30 cellular contexts compared by ENCODE assay signal in the genomic region with DNA sequence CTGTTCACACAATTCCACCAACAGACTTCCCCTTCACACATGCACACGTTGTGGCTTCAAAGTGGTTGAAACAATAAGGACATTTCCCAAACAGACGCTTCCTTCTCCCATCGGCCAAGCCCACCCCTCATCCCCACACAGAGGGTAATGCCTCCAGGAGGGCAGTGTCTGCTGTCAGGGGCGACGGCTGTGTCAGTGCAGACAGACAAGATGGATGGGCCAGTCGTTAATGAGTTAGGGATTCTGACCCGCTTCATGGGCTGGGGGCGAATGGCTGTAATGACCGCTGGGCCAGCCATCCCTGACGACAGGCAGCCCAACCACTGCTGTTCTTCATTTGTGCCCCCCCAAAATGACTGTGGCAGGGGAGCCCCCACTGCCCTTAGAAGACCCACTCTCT. TPM values are rescaled to one million over a fixed set of nuclear protein-coding genes. Genes with fewer than 3 reads are reported as not detected.
"Had no signal": no experiment of that assay in that cellular context is flagged by ENCODE, and none has a peak within 500 bp of the region (broad histone marks: within the 10 kb centered on the region; RNA-seq: fewer than 3 reads in every experiment).

No MANE protein-coding gene starts in this region.

- H3K4me3 ChIP-seq: adrenal gland, ascending aorta, body of pancreas, SJSA1 had no signal

- H3K27me3 ChIP-seq: adrenal gland, ascending aorta, body of pancreas, SJSA1 had no signal

- H3K9me3 ChIP-seq: adrenal gland, ascending aorta, body of pancreas, SJSA1 had no signal

- H3K36me3 ChIP-seq: adrenal gland, ascending aorta, SJSA1 had no signal

- H3K9me3 Mint-ChIP-seq: activated naive CD8-positive, alpha-beta T cell treated with anti-CD3 and anti-CD28 coated beads, Interleukin-2, amount 10 ng/mL, durations not matched to agents 7 days and 5 days; WTC11 had no signal

- H3K4me3 Mint-ChIP-seq: activated CD8-positive, alpha-beta T cell treated with anti-CD3 and anti-CD28 coated beads, Interleukin-2, amount 10 ng/mL, durations not matched to agents 7 days and 5 days; activated naive CD8-positive, alpha-beta T cell treated with anti-CD3 and anti-CD28 coated beads, Interleukin-2, amount 10 ng/mL, durations not matched to agents 7 days and 5 days; WTC11 had no signal

- H3K4me1 ChIP-seq: adrenal gland, ascending aorta, body of pancreas had no signal

- DNase-seq: activated CD4-positive, alpha-beta T cell treated with anti-CD3 and anti-CD28 coated beads for 48 hours; activated CD4-positive, alpha-beta T cell treated with anti-CD3 and anti-CD28 coated beads, Interleukin-2, amount 50 U/mL, for 4 hours; activated CD4-positive, CD25-positive, alpha-beta regulatory T cell treated with anti-CD3 and anti-CD28 coated beads, Interleukin-2, amount 50 U/mL, for 72 hours; activated CD8-positive, alpha-beta memory T cell treated with anti-CD3 and anti-CD28 coated beads, Interleukin-2, amount 50 U/mL, for 48 hours; activated CD8-positive, alpha-beta T cell treated with anti-CD3 and anti-CD28 coated beads, Interleukin-2, amount 10 ng/mL, durations not matched to agents 7 days and 5 days; activated naive CD4-positive, alpha-beta T cell treated with anti-CD3 and anti-CD28 coated beads, Interleukin-2, amount 50 U/mL, for 16 hours; activated naive CD8-positive, alpha-beta T cell treated with anti-CD3 and anti-CD28 coated beads, Interleukin-2, amount 10 ng/mL, durations not matched to agents 7 days and 5 days; activated T-cell treated with anti-CD3 and anti-CD28 coated beads, Interleukin-2, amount 50 U/mL, for 1 hour; adrenal gland; body of pancreas; Karpas-422; MM.1S; NCI-H1105; NCI-H1436; NCI-H1694 treated with DMSO at 0.1 percent for 48 hours; NCI-H2029 treated with DMSO at 0.1 percent for 48 hours; NCI-H510A; NCI-H526 treated with DMSO at 0.1 percent for 48 hours; NCI-H82; NK-92 treated with Interleukin-12 subunit alpha and Interleukin-12 subunit beta, amount 100 ng/mL, for 24 hours; OCI-M1; Right ventricle myocardium superior; SW 1271 had no signal

- H3K4me1 Mint-ChIP-seq: activated naive CD8-positive, alpha-beta T cell treated with anti-CD3 and anti-CD28 coated beads, Interleukin-2, amount 10 ng/mL, durations not matched to agents 7 days and 5 days had no signal

- H3K36me3 Mint-ChIP-seq: activated naive CD8-positive, alpha-beta T cell treated with anti-CD3 and anti-CD28 coated beads, Interleukin-2, amount 10 ng/mL, durations not matched to agents 7 days and 5 days; WTC11 had no signal

- ATAC-seq: activated CD8-positive, alpha-beta T cell treated with anti-CD3 and anti-CD28 coated beads, Interleukin-2, amount 10 ng/mL, durations not matched to agents 7 days and 5 days; body of pancreas; Panc1; SK-N-SH treated with all-trans-retinoic acid at 6 μM for 48 hours; WTC11 had no signal

- H3K27ac ChIP-seq: adrenal gland, ascending aorta, body of pancreas, RWPE1, SJSA1 had no signal

- H3K27ac Mint-ChIP-seq: activated CD8-positive, alpha-beta T cell treated with anti-CD3 and anti-CD28 coated beads, Interleukin-2, amount 10 ng/mL, durations not matched to agents 7 days and 5 days; activated naive CD8-positive, alpha-beta T cell treated with anti-CD3 and anti-CD28 coated beads, Interleukin-2, amount 10 ng/mL, durations not matched to agents 7 days and 5 days; WTC11 had no signal

RNA-seq across cellular contexts. Expression of gene CRABP1, which starts 20.6 kb away (rescaled TPM):
- total RNA-seq: activated CD8-positive, alpha-beta T cell treated with anti-CD3 and anti-CD28 coated beads, Interleukin-2, amount 10 ng/mL, durations not matched to agents 7 days and 5 days; activated naive CD8-positive, alpha-beta T cell treated with anti-CD3 and anti-CD28 coated beads, Interleukin-2, amount 10 ng/mL, durations not matched to agents 7 days and 5 days; ascending aorta; Right ventricle myocardium superior; SJSA1; T-helper 1 cell treated with Interleukin-12 subunit alpha and Interleukin-12 subunit beta and Interleukin-4 antibody, amounts not matched to agents 30 ng/mL and 1 ng/mL, for 36 hours had no signal
